In the genomic region with DNA sequence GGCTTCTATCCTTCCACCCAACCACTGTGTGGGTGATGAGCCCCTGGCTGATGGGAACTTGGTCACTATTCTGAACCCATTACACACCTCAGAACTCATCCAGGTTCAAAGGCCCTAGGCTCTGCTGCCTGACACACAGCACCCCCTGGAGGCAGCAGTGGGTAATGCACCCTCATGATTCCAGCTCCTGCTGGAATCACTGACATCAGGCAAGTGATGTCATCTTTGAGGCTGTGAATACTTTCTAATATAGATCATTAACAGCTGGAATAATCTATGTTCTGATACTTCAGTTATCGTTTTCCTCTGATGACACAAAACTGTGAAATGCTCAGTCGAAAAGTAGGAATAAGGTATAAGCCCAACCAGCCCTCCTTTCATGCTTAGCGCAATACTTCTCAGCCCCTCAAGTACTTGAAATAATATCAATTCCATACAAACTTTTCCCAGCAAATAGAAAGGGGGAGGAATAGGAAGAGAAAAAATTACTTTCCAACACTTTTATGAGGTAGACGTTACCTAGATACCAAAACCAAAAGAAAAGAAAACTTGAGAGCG, we compare ENCODE assay signal across 8 cellular contexts. TPM values are rescaled to one million over a fixed set of nuclear protein-coding genes. Genes with fewer than 3 reads are reported as not detected.
DNase-seq lines count a peak whose midpoint lies in the region; ATAC-seq and TF ChIP-seq lines count a peak whose summit lies in the region.

No MANE protein-coding gene starts in this region.

- H3K36me3 Mint-ChIP-seq in activated CD8-positive, alpha-beta T cell treated with anti-CD3 and anti-CD28 coated beads, Interleukin-2, amount 10 ng/mL, durations not matched to agents 7 days and 5 days (ENCODE audit: low read depth): no peaks in the 10 kb centered on the region
- no peaks in the 10 kb centered on the region for H3K36me3 Mint-ChIP-seq in endothelial cell (ENCODE audit: low read depth, unreplicated experiment)

- peak; percentile 98 for TF ChIP-seq CTCF in endothelial cell (IDR thresholded peaks at IDR 0.05; ENCODE audit: unreplicated experiment)

- no peaks in the 10 kb centered on the region for H3K27me3 Mint-ChIP-seq in activated CD8-positive, alpha-beta T cell treated with anti-CD3 and anti-CD28 coated beads, Interleukin-2, amount 10 ng/mL, durations not matched to agents 7 days and 5 days (ENCODE audit: low read depth)
- H3K27me3 Mint-ChIP-seq in endothelial cell (ENCODE audit: unreplicated experiment): no peaks in the 10 kb centered on the region

- H3K9me3 Mint-ChIP-seq in activated CD8-positive, alpha-beta T cell treated with anti-CD3 and anti-CD28 coated beads, Interleukin-2, amount 10 ng/mL, durations not matched to agents 7 days and 5 days (ENCODE audit: insufficient read depth): no peaks in the 10 kb centered on the region
- no peaks in the 10 kb centered on the region for H3K9me3 Mint-ChIP-seq in endothelial cell (ENCODE audit: unreplicated experiment)

- ATAC-seq in activated CD8-positive, alpha-beta T cell treated with anti-CD3 and anti-CD28 coated beads, Interleukin-2, amount 10 ng/mL, durations not matched to agents 7 days and 5 days: peak; percentile 49

- no peak overlapping the region for H3K27ac Mint-ChIP-seq in activated CD8-positive, alpha-beta T cell treated with anti-CD3 and anti-CD28 coated beads, Interleukin-2, amount 10 ng/mL, durations not matched to agents 7 days and 5 days
- H3K27ac Mint-ChIP-seq in endothelial cell (ENCODE audit: unreplicated experiment): no peak overlapping the region

- POLR2A ChIA-PET in activated CD8-positive, alpha-beta T cell treated with anti-CD3 and anti-CD28 coated beads, Interleukin-2, amount 10 ng/mL, durations not matched to agents 7 days and 5 days (lab: Charles Lee): no interaction called here

- H3K4me3 Mint-ChIP-seq in activated CD8-positive, alpha-beta T cell treated with anti-CD3 and anti-CD28 coated beads, Interleukin-2, amount 10 ng/mL, durations not matched to agents 7 days and 5 days: no peak overlapping the region
- H3K4me3 Mint-ChIP-seq in endothelial cell (ENCODE audit: unreplicated experiment): no peak overlapping the region

- CTCF ChIA-PET in activated CD8-positive, alpha-beta T cell treated with anti-CD3 and anti-CD28 coated beads, Interleukin-2, amount 10 ng/mL, durations not matched to agents 7 days and 5 days (lab: Charles Lee): interaction anchor here (0.6 to 2.4 kb wide), 15 partner anchors 13 to 339 kb away, joined by 3 to 14 read pairs (median 4); partner anchors contain the start of gene ZNF488

- peak; percentile 42 for DNase-seq in SIG-M5 treated with dmso at 0.1 percent for 504 hours (lab: John Stamatoyannopoulos, UW; ENCODE audit: unreplicated experiment)
- no peak for DNase-seq in SIG-M5 (lab: John Stamatoyannopoulos, UW)
- DNase-seq in MV-4-11 (lab: John Stamatoyannopoulos, UW): peak; percentile 4
- DNase-seq in activated CD8-positive, alpha-beta T cell treated with anti-CD3 and anti-CD28 coated beads, Interleukin-2, amount 10 ng/mL, durations not matched to agents 7 days and 5 days: peak; percentile 76
- peak; percentile 82 for DNase-seq in endothelial cell (ENCODE audit: low spot score)
- DNase-seq in mucosa of gallbladder (ENCODE audit: low spot score): peak; percentile 66
- peak; percentile 46 for DNase-seq in stimulated activated CD8-positive, alpha-beta memory T cell treated with anti-CD3 and anti-CD28 coated beads, Interleukin-7, amount 100 ng/mL, for 24 hours (ENCODE audit: low read depth)
- no peak for DNase-seq in SHP77 (lab: John Stamatoyannopoulos, UW)

- no peaks in the 10 kb centered on the region for H3K4me1 Mint-ChIP-seq in activated CD8-positive, alpha-beta T cell treated with anti-CD3 and anti-CD28 coated beads, Interleukin-2, amount 10 ng/mL, durations not matched to agents 7 days and 5 days (ENCODE audit: low read depth)
- peaks cover 6% of the 10 kb centered on the region for H3K4me1 Mint-ChIP-seq in endothelial cell (ENCODE audit: unreplicated experiment)

RNA-seq across cellular contexts. Expression of gene RBP3, which starts 7.5 kb away (rescaled TPM):
- not detected for total RNA-seq in activated CD8-positive, alpha-beta T cell treated with anti-CD3 and anti-CD28 coated beads, Interleukin-2, amount 10 ng/mL, durations not matched to agents 7 days and 5 days
- total RNA-seq in endothelial cell (ENCODE audit: unreplicated experiment) (not detected), mucosa of gallbladder (not detected)

RNA-seq across cellular contexts. Expression of gene GDF2, which starts 18.4 kb away (rescaled TPM):
- total RNA-seq in activated CD8-positive, alpha-beta T cell treated with anti-CD3 and anti-CD28 coated beads, Interleukin-2, amount 10 ng/mL, durations not matched to agents 7 days and 5 days: not detected
- total RNA-seq in endothelial cell (ENCODE audit: unreplicated experiment) (not detected), mucosa of gallbladder (not detected)

RNA-seq across cellular contexts. Expression of gene GDF10, which starts 40.7 kb away (rescaled TPM):
- total RNA-seq in activated CD8-positive, alpha-beta T cell treated with anti-CD3 and anti-CD28 coated beads, Interleukin-2, amount 10 ng/mL, durations not matched to agents 7 days and 5 days: not detected
- total RNA-seq in endothelial cell (ENCODE audit: unreplicated experiment): 0.74 TPM
- 0.52 TPM for total RNA-seq in mucosa of gallbladder

RNA-seq across cellular contexts. Expression of gene ZNF488, which starts 43.4 kb away (rescaled TPM):
- total RNA-seq in activated CD8-positive, alpha-beta T cell treated with anti-CD3 and anti-CD28 coated beads, Interleukin-2, amount 10 ng/mL, durations not matched to agents 7 days and 5 days: not detected
- total RNA-seq in endothelial cell (ENCODE audit: unreplicated experiment) (0.41 TPM), mucosa of gallbladder (1.8 TPM)

Comparison
In these comparisons a context has a peak if more than half of its experiments do, and no peak if none do; other contexts are left out.
1. DNase-seq: peak in SIG-M5 treated with dmso at 0.1 percent for 504 hours (single experiment), MV-4-11 (single experiment), activated CD8-positive, alpha-beta T cell treated with anti-CD3 and anti-CD28 coated beads, Interleukin-2, amount 10 ng/mL, durations not matched to agents 7 days and 5 days (single experiment), endothelial cell (single experiment), mucosa of gallbladder (single experiment) and stimulated activated CD8-positive, alpha-beta memory T cell treated with anti-CD3 and anti-CD28 coated beads, Interleukin-7, amount 100 ng/mL, for 24 hours (single experiment); none in SIG-M5 (single experiment) and SHP77 (0 of 2).